Comparison of ENCODE assay signal across 1 cellular context in genomic region chr17:40287494-40288369, GRCh38.
TF ChIP-seq lines count a peak whose summit lies in the region.

CDC6 (plus strand) TSS chr17:40287879; CDS start chr17:40289421, 1,542 bp downstream.

TF ChIP-seq in H1, 55 proteins besides CTCF, POLR2A, EP300 and RAD21:
- TF ChIP-seq CHD7 (IDR thresholded peaks at IDR 0.05; ENCODE audit: insufficient replicate concordance, low read length), result no peak
- peak; percentile 91 for TF ChIP-seq E2F6 (IDR thresholded peaks at IDR 0.05)
- TF ChIP-seq MAX (IDR thresholded peaks at IDR 0.05), result peak; percentile 56
- TF ChIP-seq POU5F1 (IDR thresholded peaks at IDR 0.05; ENCODE audit: low read depth, low read length), result no peak
- peak in 1 of 2 experiments; percentile 39; a peak in 1 of 4 replicates for TF ChIP-seq HDAC2 (IDR thresholded peaks at IDR 0.05; ENCODE audit: borderline replicate concordance in 1 of 2, low read depth in 2 of 2, low read length in 2 of 2)
- TF ChIP-seq ZNF274 (IDR thresholded peaks at IDR 0.05; ENCODE audit: borderline replicate concordance, extremely low read depth, low read length), result no peak
- no peak for TF ChIP-seq MAFK (IDR thresholded peaks at IDR 0.05; ENCODE audit: low read depth, low read length)
- TF ChIP-seq CHD2 (IDR thresholded peaks at IDR 0.05; ENCODE audit: low read length), result peak; percentile 27; the same call in 1 of the 2 replicates
- TF ChIP-seq CBX8 (IDR thresholded peaks at IDR 0.05; ENCODE audit: borderline replicate concordance, low read depth, low read length), result no peak
- TF ChIP-seq GTF2F1 (IDR thresholded peaks at IDR 0.05; ENCODE audit: borderline replicate concordance, low read depth, low read length), result peak; percentile 59; the same call in 1 of the 2 replicates
- no peak for TF ChIP-seq YY1 (IDR thresholded peaks at IDR 0.05; ENCODE audit: low read depth, low read length)
- TF ChIP-seq NRF1 (IDR thresholded peaks at IDR 0.05; ENCODE audit: low read depth, low read length), result peak; percentile 50
- no peak for TF ChIP-seq GABPA (IDR thresholded peaks at IDR 0.05; ENCODE audit: borderline replicate concordance, insufficient read depth, low read length)
- peak; percentile 35; the same call in 1 of the 2 replicates for TF ChIP-seq SP4 (IDR thresholded peaks at IDR 0.05; ENCODE audit: low read length)
- TF ChIP-seq TCF12 (IDR thresholded peaks at IDR 0.05; ENCODE audit: low read depth, low read length), result no peak
- no peak for TF ChIP-seq CEBPB (IDR thresholded peaks at IDR 0.05; ENCODE audit: low read depth, low read length)
- TF ChIP-seq TAF1 (IDR thresholded peaks at IDR 0.05; ENCODE audit: low read depth, low read length), result peak; percentile 99
- peak; percentile 94 for TF ChIP-seq PHF8 (conservative IDR thresholded peaks at IDR 0.05; ENCODE audit: low read depth, low read length)
- TF ChIP-seq EZH2 (IDR thresholded peaks at IDR 0.05; ENCODE audit: low read depth, low read length, severe bottlenecking), result no peak
- no peak for TF ChIP-seq USF2 (IDR thresholded peaks at IDR 0.05; ENCODE audit: low read length)
- no peak for TF ChIP-seq BRCA1 (IDR thresholded peaks at IDR 0.05; ENCODE audit: low read depth, low read length)
- TF ChIP-seq KDM4A (IDR thresholded peaks at IDR 0.05; ENCODE audit: low read depth, low read length, severe bottlenecking), result no peak
- peak; percentile 95 for TF ChIP-seq SAP30 (IDR thresholded peaks at IDR 0.05; ENCODE audit: insufficient read depth, insufficient replicate concordance, low read length)
- peak; percentile 85 for TF ChIP-seq CREB1 (IDR thresholded peaks at IDR 0.05)
- no peak for TF ChIP-seq SIRT6 (IDR thresholded peaks at IDR 0.05; ENCODE audit: low read length)
- no peak for TF ChIP-seq RNF2 (IDR thresholded peaks at IDR 0.05; ENCODE audit: borderline replicate concordance, low read depth, low read length, missing control alignments, poor library complexity, severe bottlenecking)
- TF ChIP-seq SP2 (IDR thresholded peaks at IDR 0.05; ENCODE audit: low read length), result peak; percentile 11; the same call in 1 of the 2 replicates
- peak; percentile 92 for TF ChIP-seq TBP (IDR thresholded peaks at IDR 0.05; ENCODE audit: low read depth, low read length)
- peak; percentile 24 for TF ChIP-seq ASH2L (IDR thresholded peaks at IDR 0.05; ENCODE audit: low read length)
- no peak for TF ChIP-seq CHD1 (IDR thresholded peaks at IDR 0.05; ENCODE audit: low read depth, low read length)
- peak; percentile 96 for TF ChIP-seq TAF7 (optimal IDR thresholded peaks at IDR 0.05; ENCODE audit: borderline replicate concordance, low read depth, low read length)
- no peak for TF ChIP-seq RXRA (IDR thresholded peaks at IDR 0.05; ENCODE audit: insufficient read depth, low read depth, low read length)
- TF ChIP-seq SUZ12 (IDR thresholded peaks at IDR 0.05; ENCODE audit: low read length), result no peak
- peak; percentile 60; the same call in 1 of the 2 replicates for TF ChIP-seq SIX5 (IDR thresholded peaks at IDR 0.05; ENCODE audit: low read depth, low read length)
- TF ChIP-seq CTBP2 (IDR thresholded peaks at IDR 0.05; ENCODE audit: borderline replicate concordance, insufficient read depth, insufficient read length, low read length), result no peak
- TF ChIP-seq JUN (IDR thresholded peaks at IDR 0.05; ENCODE audit: low read depth, low read length), result no peak
- TF ChIP-seq KDM5A (IDR thresholded peaks at IDR 0.05; ENCODE audit: low read length), result no peak; the same call in 1 of the 2 replicates
- no peak for TF ChIP-seq BCL11A (IDR thresholded peaks at IDR 0.05; ENCODE audit: low read depth in 2 of 2, low read length in 2 of 2)
- TF ChIP-seq SIN3A (conservative IDR thresholded peaks at IDR 0.05 in 1 of 2, IDR thresholded peaks at IDR 0.05 in 1 of 2; ENCODE audit: low read depth in 1 of 2, low read length in 2 of 2), result peak in 1 of 2 experiments; percentile 82; a peak in 1 of 4 replicates
- TF ChIP-seq NANOG (IDR thresholded peaks at IDR 0.05; ENCODE audit: insufficient read depth, low read depth, low read length, poor library complexity, severe bottlenecking), result no peak
- peak; percentile 78; the same call in 1 of the 2 replicates for TF ChIP-seq SP1 (IDR thresholded peaks at IDR 0.05; ENCODE audit: low read depth, low read length)
- peak; percentile 95 for TF ChIP-seq POLR2AphosphoS5 (IDR thresholded peaks at IDR 0.05; ENCODE audit: low read depth, low read length)
- no peak for TF ChIP-seq RFX5 (IDR thresholded peaks at IDR 0.05; ENCODE audit: borderline replicate concordance, low read depth, low read length)
- TF ChIP-seq BACH1 (IDR thresholded peaks at IDR 0.05; ENCODE audit: low read length), result no peak
TF ChIP-seq in H1: peak in this region for 19.
